In the genomic region with DNA sequence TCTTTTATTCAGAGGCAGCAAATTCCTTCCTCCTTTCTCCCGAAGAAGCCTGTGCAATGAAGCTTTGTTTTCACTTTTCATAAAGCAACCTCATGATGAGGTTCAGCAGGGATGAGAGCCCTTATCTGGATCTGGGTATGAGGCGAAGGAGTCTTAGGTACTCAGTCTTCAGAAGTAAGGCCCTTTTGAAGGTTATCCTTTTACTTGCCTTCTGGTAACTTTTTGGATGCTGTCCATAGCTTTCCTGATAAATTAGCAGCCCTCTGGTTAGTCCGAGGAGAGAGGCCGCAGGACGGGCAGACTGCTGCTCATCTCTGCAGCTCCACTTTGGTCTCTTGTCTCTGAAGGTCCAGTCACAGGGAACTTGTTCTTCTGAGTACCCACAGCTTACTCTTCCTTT, we compare ENCODE assay signal across 9 cellular contexts. TPM values are rescaled to one million over a fixed set of nuclear protein-coding genes. Genes with fewer than 3 reads are reported as not detected.
A peak's percentile ranks its signal among the peaks of the same experiment; 100 is the strongest.
DNase-seq lines count a peak whose midpoint lies in the region; ATAC-seq and TF ChIP-seq lines count a peak whose summit lies in the region.
"Had no signal": no experiment of that assay in that cellular context is flagged by ENCODE, and none has a peak within 500 bp of the region (broad histone marks: within the 10 kb centered on the region; RNA-seq: fewer than 3 reads in every experiment).

No MANE protein-coding gene starts in this region.

- peak in 1 of 3 donors; percentile 48 for DNase-seq in right cardiac atrium
- DNase-seq in activated CD8-positive, alpha-beta memory T cell treated with anti-CD3 and anti-CD28 coated beads, Interleukin-2, amount 50 U/mL, for 4 hours, result no peak

- H3K4me3 ChIP-seq in right cardiac atrium (ENCODE audit: low read length) (peak overlapping the region; percentile 83), skin epidermis (peak overlapping the region; percentile 26 to 53 (median 45))
- H3K4me3 ChIP-seq: cardiac muscle cell had no signal

- peak; percentile 20 for ATAC-seq in activated T-helper 17 cell treated with anti-CD3 and anti-CD28 coated beads, Interleukin-2, amount 50 U/mL, for 72 hours (replicated peaks)
- ATAC-seq in right cardiac atrium, result peak; percentile 18 to 60
- no peak for ATAC-seq in GM21367 (IDR thresholded peaks at IDR 0.05; ENCODE audit: unreplicated experiment)
- ATAC-seq in GM18909 (IDR thresholded peaks at IDR 0.05; ENCODE audit: poor library complexity, unreplicated experiment), result no peak
- no peak for ATAC-seq in GM21423 (IDR thresholded peaks at IDR 0.05; ENCODE audit: unreplicated experiment)

- no peaks in the 10 kb centered on the region for H3K9me3 Mint-ChIP-seq in activated T-helper 17 cell treated with anti-CD3 and anti-CD28 coated beads, Interleukin-2, amount 50 U/mL, for 72 hours

- peaks cover 27% of the 10 kb centered on the region for H3K4me1 Mint-ChIP-seq in activated T-helper 17 cell treated with anti-CD3 and anti-CD28 coated beads, Interleukin-2, amount 50 U/mL, for 72 hours

- no peaks in the 10 kb centered on the region for H3K27me3 Mint-ChIP-seq in activated T-helper 17 cell treated with anti-CD3 and anti-CD28 coated beads, Interleukin-2, amount 50 U/mL, for 72 hours

- peak overlapping the region; percentile 82 for H3K27ac Mint-ChIP-seq in activated T-helper 17 cell treated with anti-CD3 and anti-CD28 coated beads, Interleukin-2, amount 50 U/mL, for 72 hours

- TF ChIP-seq POLR2A in GM18526 (IDR thresholded peaks at IDR 0.05; ENCODE audit: extremely low read depth, insufficient read length), result peak; percentile 16

- no peaks in the 10 kb centered on the region for H3K9me3 ChIP-seq in right cardiac atrium (ENCODE audit: control insufficient read depth, low read length)

- H3K4me3 Mint-ChIP-seq in activated T-helper 17 cell treated with anti-CD3 and anti-CD28 coated beads, Interleukin-2, amount 50 U/mL, for 72 hours, result peak overlapping the region; percentile 91

- H3K27ac ChIP-seq in right cardiac atrium (ENCODE audit: low read length) (peak overlapping the region; percentile 94), skin epidermis (peak overlapping the region; percentile 53 to 99 (median 85))
- H3K27ac ChIP-seq: cardiac muscle cell had no signal

- H3K36me3 Mint-ChIP-seq in activated T-helper 17 cell treated with anti-CD3 and anti-CD28 coated beads, Interleukin-2, amount 50 U/mL, for 72 hours (ENCODE audit: low read depth), result peaks cover 58% of the 10 kb centered on the region

- intact Hi-C loops in right cardiac atrium (cut with DNase I), result no loop called here

- no peaks in the 10 kb centered on the region for H3K27me3 ChIP-seq in right cardiac atrium (ENCODE audit: control insufficient read depth, insufficient read depth)
- H3K27me3 ChIP-seq: cardiac muscle cell had no signal

- H3K4me1 ChIP-seq in right cardiac atrium (ENCODE audit: control insufficient read depth, insufficient read depth, low read length), result no peaks in the 10 kb centered on the region

- 18% methylated on average over 5 of the region's 5 CpGs for WGBS in right cardiac atrium

RNA-seq across cellular contexts. Expression of gene TRIM22, which starts 1.1 kb away (rescaled TPM):
- total RNA-seq in activated T-helper 17 cell treated with anti-CD3 and anti-CD28 coated beads, Interleukin-2, amount 50 U/mL, for 72 hours, result 100 to 1,000 TPM in 1 of 2 donors, 10 to 100 TPM in 1; 91.0 to 159 TPM
- total RNA-seq in right cardiac atrium, result 10 to 100 TPM; 23.1 to 24.2 (median 24.1) TPM
- 14.4 TPM for polyA plus RNA-seq in right cardiac atrium
- total RNA-seq: cardiac muscle cell had no signal

RNA-seq across cellular contexts. Expression of gene TRIM5, which starts 5.9 kb away (rescaled TPM):
- 10 to 100 TPM; 11.4 to 18.8 TPM for total RNA-seq in activated T-helper 17 cell treated with anti-CD3 and anti-CD28 coated beads, Interleukin-2, amount 50 U/mL, for 72 hours
- total RNA-seq in right cardiac atrium, result 10 to 100 TPM in 2 of 4 donors, 1 to 10 TPM in 2; 7.9 to 11.7 (median 9.6) TPM
- 6.3 TPM for polyA plus RNA-seq in right cardiac atrium

RNA-seq across cellular contexts. Expression of gene OR56B1, which starts 45.5 kb away (rescaled TPM):
- under 1 TPM in 1 of 2 donors, not detected in 1; 0.29 TPM for total RNA-seq in activated T-helper 17 cell treated with anti-CD3 and anti-CD28 coated beads, Interleukin-2, amount 50 U/mL, for 72 hours
- total RNA-seq in right cardiac atrium, result not detected
- not detected for polyA plus RNA-seq in right cardiac atrium
- total RNA-seq: cardiac muscle cell had no signal
- polyA plus RNA-seq: cardiac muscle cell had no signal

Comparison
In these comparisons a context has a peak if more than half of its experiments do, and no peak if none do; other contexts are left out.
1. ATAC-seq: peak in activated T-helper 17 cell treated with anti-CD3 and anti-CD28 coated beads, Interleukin-2, amount 50 U/mL, for 72 hours (single experiment) and right cardiac atrium (2 of 2); none in GM21367 (single experiment), GM18909 (single experiment) and GM21423 (single experiment).